In the genomic region with DNA sequence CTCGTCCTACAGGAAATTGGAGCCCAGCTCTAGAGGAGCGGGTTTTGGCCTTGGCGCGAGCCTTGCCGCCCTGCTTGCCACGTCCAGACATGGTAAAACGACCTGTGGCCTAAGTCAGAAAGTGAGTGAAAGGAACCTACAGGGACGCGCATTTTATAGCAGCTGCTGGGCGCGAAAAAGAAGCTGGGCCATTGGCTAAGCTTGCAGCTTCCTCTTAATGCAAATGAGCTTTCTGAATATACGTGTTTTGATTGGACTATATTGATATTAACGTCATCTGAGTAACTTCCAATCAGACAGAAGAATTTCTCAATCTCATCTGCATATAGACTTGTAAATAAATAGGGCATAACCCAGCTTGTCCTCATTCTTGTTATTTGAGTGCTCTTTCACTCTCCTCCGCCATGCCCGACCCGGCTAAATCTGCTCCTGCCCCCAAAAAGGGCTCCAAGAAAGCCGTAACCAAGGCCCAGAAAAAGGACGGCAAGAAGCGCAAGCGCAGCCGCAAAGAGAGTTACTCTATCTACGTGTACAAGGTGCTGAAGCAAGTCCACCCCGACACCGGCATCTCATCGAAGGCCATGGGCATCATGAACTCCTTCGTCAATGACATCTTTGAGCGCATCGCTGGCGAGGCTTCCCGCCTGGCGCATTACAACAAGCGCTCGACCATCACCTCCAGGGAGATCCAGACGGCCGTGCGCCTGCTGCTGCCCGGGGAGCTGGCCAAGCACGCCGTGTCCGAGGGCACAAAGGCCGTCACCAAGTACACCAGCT, we compare ENCODE assay signal across 1 cellular context.
A peak's percentile ranks its signal among the peaks of the same experiment; 100 is the strongest.
TF ChIP-seq lines count a peak whose summit lies in the region.

No MANE protein-coding gene starts in this region.

TF ChIP-seq in HepG2, 621 proteins besides CTCF, POLR2A, EP300 and RAD21 (continued from another document and continues in another):
- TF ChIP-seq BORCS8-MEF2B (CRISPR knock-in tag; IDR thresholded peaks at IDR 0.05), result peak; percentile 89
- TF ChIP-seq REXO4 (CRISPR knock-in tag; IDR thresholded peaks at IDR 0.05; ENCODE audit: borderline replicate concordance), result 0 out of 2 replicates have a peak, but pooled peaks have one; percentile 18
- peak; percentile 78; the same call in 1 of the 2 replicates for TF ChIP-seq ZNF672 (CRISPR knock-in tag; IDR thresholded peaks at IDR 0.05)
- no peak for TF ChIP-seq ZFP62 (CRISPR knock-in tag; IDR thresholded peaks at IDR 0.05)
- no peak for TF ChIP-seq GABPA (IDR thresholded peaks at IDR 0.05; ENCODE audit: low read depth, low read length)
- TF ChIP-seq GABPA (CRISPR knock-in tag; IDR thresholded peaks at IDR 0.05; ENCODE audit: low read depth), result peak; percentile 80
- no peak; the same call in none of the 2 replicates for TF ChIP-seq RELA (CRISPR knock-in tag; IDR thresholded peaks at IDR 0.05)
- TF ChIP-seq MAFG (CRISPR knock-in tag; IDR thresholded peaks at IDR 0.05), result no peak
- peak; percentile 92 for TF ChIP-seq ZNF563 (CRISPR knock-in tag; IDR thresholded peaks at IDR 0.05)
- TF ChIP-seq ZNF224 (CRISPR knock-in tag; IDR thresholded peaks at IDR 0.05), result peak; percentile 92
- peak; percentile 95; the same call in 1 of the 2 replicates for TF ChIP-seq ZNF235 (CRISPR knock-in tag; IDR thresholded peaks at IDR 0.05; ENCODE audit: borderline replicate concordance)
- no peak; the same call in 1 of the 2 replicates for TF ChIP-seq ZNF253 (CRISPR knock-in tag; IDR thresholded peaks at IDR 0.05; ENCODE audit: borderline replicate concordance)
- TF ChIP-seq, protein P1, sequence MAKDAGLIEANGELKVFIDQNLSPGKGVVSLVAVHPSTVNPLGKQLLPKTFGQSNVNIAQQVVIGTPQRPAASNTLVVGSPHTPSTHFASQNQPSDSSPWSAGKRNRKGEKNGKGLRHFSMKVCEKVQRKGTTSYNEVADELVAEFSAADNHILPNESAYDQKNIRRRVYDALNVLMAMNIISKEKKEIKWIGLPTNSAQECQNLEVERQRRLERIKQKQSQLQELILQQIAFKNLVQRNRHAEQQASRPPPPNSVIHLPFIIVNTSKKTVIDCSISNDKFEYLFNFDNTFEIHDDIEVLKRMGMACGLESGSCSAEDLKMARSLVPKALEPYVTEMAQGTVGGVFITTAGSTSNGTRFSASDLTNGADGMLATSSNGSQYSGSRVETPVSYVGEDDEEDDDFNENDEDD (CRISPR knock-in tag; IDR thresholded peaks at IDR 0.05; ENCODE audit: borderline replicate concordance), result peak; percentile 96
- no peak for TF ChIP-seq EZH2 (conservative IDR thresholded peaks at IDR 0.05; ENCODE audit: low read depth, low read length)
- TF ChIP-seq, protein P2, sequence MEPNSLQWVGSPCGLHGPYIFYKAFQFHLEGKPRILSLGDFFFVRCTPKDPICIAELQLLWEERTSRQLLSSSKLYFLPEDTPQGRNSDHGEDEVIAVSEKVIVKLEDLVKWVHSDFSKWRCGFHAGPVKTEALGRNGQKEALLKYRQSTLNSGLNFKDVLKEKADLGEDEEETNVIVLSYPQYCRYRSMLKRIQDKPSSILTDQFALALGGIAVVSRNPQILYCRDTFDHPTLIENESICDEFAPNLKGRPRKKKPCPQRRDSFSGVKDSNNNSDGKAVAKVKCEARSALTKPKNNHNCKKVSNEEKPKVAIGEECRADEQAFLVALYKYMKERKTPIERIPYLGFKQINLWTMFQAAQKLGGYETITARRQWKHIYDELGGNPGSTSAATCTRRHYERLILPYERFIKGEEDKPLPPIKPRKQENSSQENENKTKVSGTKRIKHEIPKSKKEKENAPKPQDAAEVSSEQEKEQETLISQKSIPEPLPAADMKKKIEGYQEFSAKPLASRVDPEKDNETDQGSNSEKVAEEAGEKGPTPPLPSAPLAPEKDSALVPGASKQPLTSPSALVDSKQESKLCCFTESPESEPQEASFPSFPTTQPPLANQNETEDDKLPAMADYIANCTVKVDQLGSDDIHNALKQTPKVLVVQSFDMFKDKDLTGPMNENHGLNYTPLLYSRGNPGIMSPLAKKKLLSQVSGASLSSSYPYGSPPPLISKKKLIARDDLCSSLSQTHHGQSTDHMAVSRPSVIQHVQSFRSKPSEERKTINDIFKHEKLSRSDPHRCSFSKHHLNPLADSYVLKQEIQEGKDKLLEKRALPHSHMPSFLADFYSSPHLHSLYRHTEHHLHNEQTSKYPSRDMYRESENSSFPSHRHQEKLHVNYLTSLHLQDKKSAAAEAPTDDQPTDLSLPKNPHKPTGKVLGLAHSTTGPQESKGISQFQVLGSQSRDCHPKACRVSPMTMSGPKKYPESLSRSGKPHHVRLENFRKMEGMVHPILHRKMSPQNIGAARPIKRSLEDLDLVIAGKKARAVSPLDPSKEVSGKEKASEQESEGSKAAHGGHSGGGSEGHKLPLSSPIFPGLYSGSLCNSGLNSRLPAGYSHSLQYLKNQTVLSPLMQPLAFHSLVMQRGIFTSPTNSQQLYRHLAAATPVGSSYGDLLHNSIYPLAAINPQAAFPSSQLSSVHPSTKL (CRISPR knock-in tag; IDR thresholded peaks at IDR 0.05), result peak; percentile 80
- TF ChIP-seq SOX6 (IDR thresholded peaks at IDR 0.05), result no peak
- TF ChIP-seq SOX6 (CRISPR knock-in tag; IDR thresholded peaks at IDR 0.05), result peak; percentile 83
- TF ChIP-seq ZNF776 (CRISPR knock-in tag; IDR thresholded peaks at IDR 0.05), result peak; percentile 89
- peak; percentile 50 for TF ChIP-seq PHF5A (CRISPR knock-in tag; IDR thresholded peaks at IDR 0.05; ENCODE audit: low read depth, unreplicated experiment)
- no peak for TF ChIP-seq ZBTB1 (CRISPR knock-in tag; IDR thresholded peaks at IDR 0.05; ENCODE audit: borderline replicate concordance)
- 0 out of 2 replicates have a peak, but pooled peaks have one; percentile 56 for TF ChIP-seq CHD2 (IDR thresholded peaks at IDR 0.05; ENCODE audit: low read depth, low read length)
- TF ChIP-seq RFXAP (CRISPR knock-in tag; IDR thresholded peaks at IDR 0.05; ENCODE audit: borderline replicate concordance), result peak; percentile 92
- peak; percentile 71 for TF ChIP-seq RXRB (CRISPR knock-in tag; IDR thresholded peaks at IDR 0.05; ENCODE audit: borderline replicate concordance)
- TF ChIP-seq FIP1L1 (IDR thresholded peaks at IDR 0.05; ENCODE audit: borderline replicate concordance, insufficient read depth, low read depth, low read length), result peak; percentile 21; the same call in 1 of the 2 replicates
- no peak for TF ChIP-seq KDM6A (CRISPR knock-in tag; IDR thresholded peaks at IDR 0.05; ENCODE audit: low read depth)
- peak; percentile 91 for TF ChIP-seq ZBTB20 (CRISPR knock-in tag; IDR thresholded peaks at IDR 0.05; ENCODE audit: borderline replicate concordance, low read depth)
- TF ChIP-seq, protein P3, sequence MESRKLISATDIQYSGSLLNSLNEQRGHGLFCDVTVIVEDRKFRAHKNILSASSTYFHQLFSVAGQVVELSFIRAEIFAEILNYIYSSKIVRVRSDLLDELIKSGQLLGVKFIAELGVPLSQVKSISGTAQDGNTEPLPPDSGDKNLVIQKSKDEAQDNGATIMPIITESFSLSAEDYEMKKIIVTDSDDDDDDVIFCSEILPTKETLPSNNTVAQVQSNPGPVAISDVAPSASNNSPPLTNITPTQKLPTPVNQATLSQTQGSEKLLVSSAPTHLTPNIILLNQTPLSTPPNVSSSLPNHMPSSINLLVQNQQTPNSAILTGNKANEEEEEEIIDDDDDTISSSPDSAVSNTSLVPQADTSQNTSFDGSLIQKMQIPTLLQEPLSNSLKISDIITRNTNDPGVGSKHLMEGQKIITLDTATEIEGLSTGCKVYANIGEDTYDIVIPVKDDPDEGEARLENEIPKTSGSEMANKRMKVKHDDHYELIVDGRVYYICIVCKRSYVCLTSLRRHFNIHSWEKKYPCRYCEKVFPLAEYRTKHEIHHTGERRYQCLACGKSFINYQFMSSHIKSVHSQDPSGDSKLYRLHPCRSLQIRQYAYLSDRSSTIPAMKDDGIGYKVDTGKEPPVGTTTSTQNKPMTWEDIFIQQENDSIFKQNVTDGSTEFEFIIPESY (CRISPR knock-in tag; IDR thresholded peaks at IDR 0.05), result peak; percentile 62; the same call in 1 of the 2 replicates
- TF ChIP-seq ZSCAN29 (CRISPR knock-in tag; conservative IDR thresholded peaks at IDR 0.05), result peak; percentile 90; the same call in 1 of the 2 replicates
- TF ChIP-seq ZNF878 (CRISPR knock-in tag; IDR thresholded peaks at IDR 0.05), result peak; percentile 98
- TF ChIP-seq NCOR1 (IDR thresholded peaks at IDR 0.05; ENCODE audit: borderline replicate concordance, low read length), result peak; percentile 50; the same call in 1 of the 2 replicates
- TF ChIP-seq WIZ (CRISPR knock-in tag; IDR thresholded peaks at IDR 0.05), result no peak
- peak; percentile 86 for TF ChIP-seq THAP11 (CRISPR knock-in tag; IDR thresholded peaks at IDR 0.05)
- TF ChIP-seq HNF4A (CRISPR knock-in tag; IDR thresholded peaks at IDR 0.05), result no peak
- no peak for TF ChIP-seq CC2D1A (CRISPR knock-in tag; IDR thresholded peaks at IDR 0.05)
- 0 out of 2 replicates have a peak, but pooled peaks have one; percentile 71 for TF ChIP-seq ZNF546 (CRISPR knock-in tag; conservative IDR thresholded peaks at IDR 0.05)
- TF ChIP-seq ZNF343 (CRISPR knock-in tag; IDR thresholded peaks at IDR 0.05), result peak; percentile 50; the same call in 1 of the 2 replicates
- peak; percentile 84; the same call in 1 of the 2 replicates for TF ChIP-seq KMT2B (CRISPR knock-in tag; IDR thresholded peaks at IDR 0.05)
- TF ChIP-seq, protein P4, sequence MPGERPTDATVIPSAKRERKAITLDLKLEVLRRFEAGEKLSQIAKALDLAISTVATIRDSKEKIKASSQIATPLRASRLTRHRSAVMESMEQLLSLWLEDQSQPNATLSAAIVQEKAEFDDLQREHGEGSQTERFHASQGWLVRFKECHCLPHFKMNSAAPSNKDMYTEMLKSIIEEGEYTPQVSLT (CRISPR knock-in tag; IDR thresholded peaks at IDR 0.05; ENCODE audit: borderline replicate concordance, low read depth), result peak; percentile 53; the same call in 1 of the 2 replicates
- peak; percentile 66; the same call in 1 of the 2 replicates for TF ChIP-seq ZNF124 (CRISPR knock-in tag; IDR thresholded peaks at IDR 0.05)
- TF ChIP-seq NPAS2 (CRISPR knock-in tag; IDR thresholded peaks at IDR 0.05; ENCODE audit: borderline replicate concordance), result no peak
- TF ChIP-seq, protein P5, sequence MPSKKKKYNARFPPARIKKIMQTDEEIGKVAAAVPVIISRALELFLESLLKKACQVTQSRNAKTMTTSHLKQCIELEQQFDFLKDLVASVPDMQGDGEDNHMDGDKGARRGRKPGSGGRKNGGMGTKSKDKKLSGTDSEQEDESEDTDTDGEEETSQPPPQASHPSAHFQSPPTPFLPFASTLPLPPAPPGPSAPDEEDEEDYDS (CRISPR knock-in tag; IDR thresholded peaks at IDR 0.05), result peak; percentile 99
- TF ChIP-seq TOPORS (CRISPR knock-in tag; IDR thresholded peaks at IDR 0.05), result peak; percentile 84; the same call in 1 of the 2 replicates
- 0 out of 2 replicates have a peak, but pooled peaks have one; percentile 91 for TF ChIP-seq ZNF333 (CRISPR knock-in tag; IDR thresholded peaks at IDR 0.05; ENCODE audit: borderline replicate concordance)
- TF ChIP-seq ZNF431 (CRISPR knock-in tag; IDR thresholded peaks at IDR 0.05; ENCODE audit: borderline replicate concordance, low read depth), result peak; percentile 69; the same call in 1 of the 2 replicates
- TF ChIP-seq ZNF556 (CRISPR knock-in tag; IDR thresholded peaks at IDR 0.05; ENCODE audit: borderline replicate concordance), result no peak
- no peak for TF ChIP-seq ZNF713 (CRISPR knock-in tag; IDR thresholded peaks at IDR 0.05)
- TF ChIP-seq, protein P6, sequence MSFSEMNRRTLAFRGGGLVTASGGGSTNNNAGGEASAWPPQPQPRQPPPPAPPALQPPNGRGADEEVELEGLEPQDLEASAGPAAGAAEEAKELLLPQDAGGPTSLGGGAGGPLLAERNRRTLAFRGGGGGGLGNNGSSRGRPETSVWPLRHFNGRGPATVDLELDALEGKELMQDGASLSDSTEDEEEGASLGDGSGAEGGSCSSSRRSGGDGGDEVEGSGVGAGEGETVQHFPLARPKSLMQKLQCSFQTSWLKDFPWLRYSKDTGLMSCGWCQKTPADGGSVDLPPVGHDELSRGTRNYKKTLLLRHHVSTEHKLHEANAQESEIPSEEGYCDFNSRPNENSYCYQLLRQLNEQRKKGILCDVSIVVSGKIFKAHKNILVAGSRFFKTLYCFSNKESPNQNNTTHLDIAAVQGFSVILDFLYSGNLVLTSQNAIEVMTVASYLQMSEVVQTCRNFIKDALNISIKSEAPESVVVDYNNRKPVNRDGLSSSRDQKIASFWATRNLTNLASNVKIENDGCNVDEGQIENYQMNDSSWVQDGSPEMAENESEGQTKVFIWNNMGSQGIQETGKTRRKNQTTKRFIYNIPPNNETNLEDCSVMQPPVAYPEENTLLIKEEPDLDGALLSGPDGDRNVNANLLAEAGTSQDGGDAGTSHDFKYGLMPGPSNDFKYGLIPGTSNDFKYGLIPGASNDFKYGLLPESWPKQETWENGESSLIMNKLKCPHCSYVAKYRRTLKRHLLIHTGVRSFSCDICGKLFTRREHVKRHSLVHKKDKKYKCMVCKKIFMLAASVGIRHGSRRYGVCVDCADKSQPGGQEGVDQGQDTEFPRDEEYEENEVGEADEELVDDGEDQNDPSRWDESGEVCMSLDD (CRISPR knock-in tag; IDR thresholded peaks at IDR 0.05; ENCODE audit: borderline replicate concordance), result no peak; the same call in 1 of the 2 replicates
- TF ChIP-seq, protein P7, sequence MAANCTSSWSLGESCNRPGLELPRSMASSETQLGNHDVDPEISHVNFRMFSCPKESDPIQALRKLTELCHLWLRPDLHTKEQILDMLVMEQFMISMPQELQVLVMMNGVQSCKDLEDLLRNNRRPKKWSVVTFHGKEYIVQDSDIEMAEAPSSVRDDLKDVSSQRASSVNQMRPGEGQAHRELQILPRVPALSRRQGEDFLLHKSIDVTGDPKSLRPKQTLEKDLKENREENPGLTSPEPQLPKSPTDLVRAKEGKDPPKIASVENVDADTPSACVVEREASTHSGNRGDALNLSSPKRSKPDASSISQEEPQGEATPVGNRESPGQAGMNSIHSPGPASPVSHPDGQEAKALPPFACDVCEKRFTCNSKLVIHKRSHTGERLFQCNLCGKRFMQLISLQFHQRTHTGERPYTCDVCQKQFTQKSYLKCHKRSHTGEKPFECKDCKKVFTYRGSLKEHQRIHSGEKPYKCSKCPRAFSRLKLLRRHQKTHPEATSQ (CRISPR knock-in tag; IDR thresholded peaks at IDR 0.05; ENCODE audit: borderline replicate concordance), result peak; percentile 97
- TF ChIP-seq, protein P8, sequence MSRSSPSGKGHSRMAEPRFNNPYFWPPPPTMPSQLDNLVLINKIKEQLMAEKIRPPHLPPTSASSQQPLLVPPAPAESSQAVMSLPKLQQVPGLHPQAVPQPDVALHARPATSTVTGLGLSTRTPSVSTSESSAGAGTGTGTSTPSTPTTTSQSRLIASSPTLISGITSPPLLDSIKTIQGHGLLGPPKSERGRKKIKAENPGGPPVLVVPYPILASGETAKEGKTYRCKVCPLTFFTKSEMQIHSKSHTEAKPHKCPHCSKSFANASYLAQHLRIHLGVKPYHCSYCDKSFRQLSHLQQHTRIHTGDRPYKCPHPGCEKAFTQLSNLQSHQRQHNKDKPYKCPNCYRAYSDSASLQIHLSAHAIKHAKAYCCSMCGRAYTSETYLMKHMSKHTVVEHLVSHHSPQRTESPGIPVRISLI (CRISPR knock-in tag; IDR thresholded peaks at IDR 0.05; ENCODE audit: borderline replicate concordance), result 0 out of 2 replicates have a peak, but pooled peaks have one; percentile 31
- TF ChIP-seq MIXL1 (CRISPR knock-in tag; IDR thresholded peaks at IDR 0.05), result peak; percentile 82
- peak; percentile 95 for TF ChIP-seq HNRNPLL (IDR thresholded peaks at IDR 0.05; ENCODE audit: low read depth, low read length, poor library complexity, severe bottlenecking)
- 0 out of 2 replicates have a peak, but pooled peaks have one; percentile 31 for TF ChIP-seq EEA1 (CRISPR knock-in tag; IDR thresholded peaks at IDR 0.05; ENCODE audit: borderline replicate concordance)
- TF ChIP-seq TARDBP (CRISPR knock-in tag; IDR thresholded peaks at IDR 0.05), result peak; percentile 82
- peak; percentile 95 for TF ChIP-seq ZMAT3 (CRISPR knock-in tag; conservative IDR thresholded peaks at IDR 0.05)
- peak; percentile 98 for TF ChIP-seq REPIN1 (CRISPR knock-in tag; IDR thresholded peaks at IDR 0.05; ENCODE audit: borderline replicate concordance, low read depth)
